ENCODE assay signal across 2 cellular contexts in the genomic region with DNA sequence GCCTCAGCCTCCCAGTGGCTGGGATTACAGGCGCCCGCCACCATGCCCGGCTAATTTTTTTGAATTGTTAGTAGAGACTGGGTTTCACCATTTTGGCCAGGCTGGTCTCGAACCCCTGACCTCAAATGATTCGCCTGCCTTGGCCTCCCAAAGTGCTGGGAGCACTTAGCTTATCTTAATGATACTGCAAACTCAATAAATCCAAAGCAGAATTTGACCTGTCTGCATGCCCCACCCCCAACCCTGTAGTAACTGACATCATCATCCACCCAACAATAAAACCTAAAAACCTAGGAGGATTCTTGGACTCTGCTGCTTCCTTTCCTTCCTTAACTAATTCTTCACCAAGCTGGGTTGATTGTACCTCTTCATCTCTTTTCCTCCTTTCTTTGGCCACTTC.
TF ChIP-seq lines count a peak whose summit lies in the region.

No MANE protein-coding gene starts in this region.

TF ChIP-seq in HEK293T, 16 proteins besides CTCF, POLR2A, EP300 and RAD21:
- no peak for TF ChIP-seq SP1 (IDR thresholded peaks at IDR 0.05)
- TF ChIP-seq, protein P1, sequence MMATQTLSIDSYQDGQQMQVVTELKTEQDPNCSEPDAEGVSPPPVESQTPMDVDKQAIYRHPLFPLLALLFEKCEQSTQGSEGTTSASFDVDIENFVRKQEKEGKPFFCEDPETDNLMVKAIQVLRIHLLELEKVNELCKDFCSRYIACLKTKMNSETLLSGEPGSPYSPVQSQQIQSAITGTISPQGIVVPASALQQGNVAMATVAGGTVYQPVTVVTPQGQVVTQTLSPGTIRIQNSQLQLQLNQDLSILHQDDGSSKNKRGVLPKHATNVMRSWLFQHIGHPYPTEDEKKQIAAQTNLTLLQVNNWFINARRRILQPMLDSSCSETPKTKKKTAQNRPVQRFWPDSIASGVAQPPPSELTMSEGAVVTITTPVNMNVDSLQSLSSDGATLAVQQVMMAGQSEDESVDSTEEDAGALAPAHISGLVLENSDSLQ (IDR thresholded peaks at IDR 0.05), result peak; percentile 81
- TF ChIP-seq ARNT (IDR thresholded peaks at IDR 0.05), result no peak
TF ChIP-seq in HEK293T: peak in this region for 1.

TF ChIP-seq in endothelial cell of umbilical vein, 7 proteins besides CTCF, POLR2A, EP300 and RAD21:
- TF ChIP-seq FOS (IDR thresholded peaks at IDR 0.05; ENCODE audit: borderline replicate concordance, insufficient read depth, low read length), result no peak
- no peak for TF ChIP-seq MAX (IDR thresholded peaks at IDR 0.05; ENCODE audit: insufficient read depth, insufficient read length)
TF ChIP-seq in endothelial cell of umbilical vein: peak in this region for 0.
